Comparison of ENCODE assay signal across 8 cellular contexts in the genomic region with DNA sequence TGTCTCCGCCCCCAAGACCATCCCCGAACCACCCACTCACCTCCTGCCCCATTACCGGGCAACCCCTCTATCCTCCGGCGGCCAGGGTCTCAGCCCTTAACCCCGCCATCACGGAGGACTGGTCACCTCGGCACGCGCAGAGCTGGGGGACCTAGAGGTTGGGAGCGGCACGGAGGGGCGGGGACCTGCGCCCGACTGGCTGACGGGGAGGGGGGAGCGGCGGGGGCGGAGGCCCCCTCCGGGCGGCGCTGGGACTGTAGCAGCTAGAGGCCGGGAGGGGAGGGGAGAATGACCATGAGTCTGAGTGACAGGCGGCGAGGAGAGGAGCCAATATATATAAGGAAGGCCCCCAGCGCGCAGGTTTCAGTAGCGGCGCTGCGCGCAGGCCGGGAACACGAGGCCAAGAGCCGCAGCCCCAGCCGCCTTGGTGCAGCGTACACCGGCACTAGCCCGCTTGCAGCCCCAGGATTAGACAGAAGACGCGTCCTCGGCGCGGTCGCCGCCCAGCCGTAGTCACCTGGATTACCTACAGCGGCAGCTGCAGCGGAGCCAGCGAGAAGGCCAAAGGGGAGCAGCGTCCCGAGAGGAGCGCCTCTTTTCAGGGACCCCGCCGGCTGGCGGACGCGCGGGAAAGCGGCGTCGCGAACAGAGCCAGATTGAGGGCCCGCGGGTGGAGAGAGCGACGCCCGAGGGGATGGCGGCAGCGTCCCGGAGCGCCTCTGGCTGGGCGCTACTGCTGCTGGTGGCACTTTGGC. TPM values are rescaled to one million over a fixed set of nuclear protein-coding genes. Genes with fewer than 3 reads are reported as not detected.
DNase-seq lines count a peak whose midpoint lies in the region; ATAC-seq and TF ChIP-seq lines count a peak whose summit lies in the region.

Gene DLL4, plus strand, starts transcription at position 366 of the 755 bp plus-strand sequence. Its CDS starts 329 bp downstream, at position 695.

- H3K27me3 ChIP-seq in BJ (ENCODE audit: control insufficient read depth, insufficient read depth, low read length) (peaks cover 33% of the 10 kb centered on the region), HAP-1 (ENCODE audit: low read depth) (no peaks in the 10 kb centered on the region; the same call in none of the 2 replicates), gastroesophageal sphincter (peaks cover 93% of the 10 kb centered on the region), ovary (peaks cover 4% of the 10 kb centered on the region)

- H3K27me3 Mint-ChIP-seq in activated T-cell treated with anti-CD3 and anti-CD28 coated beads, Interleukin-2, amount 50 U/mL, for 72 hours (ENCODE audit: low read depth), result peaks cover 66% of the 10 kb centered on the region

- DNase-seq in BJ (ENCODE audit: low read depth) (no peak), HAP-1 (ENCODE audit: low spot score in 2 of 2) (peak; percentile 86 to 92), NCI-H524 (lab: John Stamatoyannopoulos, UW) (peak; percentile 94), ovary (peak in 2 of 5 donors; percentile 48 to 52), foreskin melanocyte (no peak)
- peak; percentile 39 to 46 for DNase-seq in activated T-cell treated with anti-CD3 and anti-CD28 coated beads, Interleukin-2, amount 50 U/mL, for 72 hours

- 0% methylated on average over 8 of the region's 72 CpGs; no CpG with 5 or more reads in 1 of the 2 donors for WGBS in gastroesophageal sphincter (ENCODE audit: low coverage in 1 of 2), 2 donors
- WGBS in ovary, 3 donors, result 0 to 1% (median 1%) methylated on average over 57 to 72 of the region's 72 CpGs

- peaks cover 40% of the 10 kb centered on the region for H3K4me1 Mint-ChIP-seq in activated T-cell treated with anti-CD3 and anti-CD28 coated beads, Interleukin-2, amount 50 U/mL, for 72 hours (ENCODE audit: low read depth)

- H3K9me3 ChIP-seq in HAP-1 (no peaks in the 10 kb centered on the region), gastroesophageal sphincter (no peaks in the 10 kb centered on the region), ovary (no peaks in the 10 kb centered on the region)

- intact Hi-C loops in ovary (cut with DNase I), result no loop called here

- TF ChIP-seq CTCF in BJ (IDR thresholded peaks at IDR 0.05; ENCODE audit: insufficient read depth, low read depth, low read length) (no peak), gastroesophageal sphincter (IDR thresholded peaks at IDR 0.05) (no peak), ovary (IDR thresholded peaks at IDR 0.05) (no peak)

- TF ChIP-seq EP300 in gastroesophageal sphincter (IDR thresholded peaks at IDR 0.05) (no peak), ovary (IDR thresholded peaks at IDR 0.05) (no peak)

- CTCF ChIA-PET in BJ (lab: Yijun Ruan, JAX), result interaction anchor here (0.6 to 7.1 kb wide), 11 partner anchors 12 to 183 kb away, joined by 3 to 89 read pairs (median 4); partner anchors contain the start of gene CHAC1

- in situ Hi-C loops in HAP-1 (cut with MboI; ENCODE audit: low sequenced_read_pairs), result no loop called here

- H3K27ac Mint-ChIP-seq in activated T-cell treated with anti-CD3 and anti-CD28 coated beads, Interleukin-2, amount 50 U/mL, for 72 hours, result no peak within 1 kb of the TSS

- H3K4me1 ChIP-seq in HAP-1 (peaks cover 7% of the 10 kb centered on the region), gastroesophageal sphincter (peaks cover 0 to 57% (median 42%) of the 10 kb centered on the region in 3 donors), ovary (ENCODE audit: insufficient read depth) (peaks cover 11% of the 10 kb centered on the region)

- peak; percentile 51 to 53 for TF ChIP-seq POLR2A in gastroesophageal sphincter (IDR thresholded peaks at IDR 0.05)
- peak; percentile 17 for TF ChIP-seq POLR2A in ovary (IDR thresholded peaks at IDR 0.05)

- peak; percentile 45 to 49 for ATAC-seq in activated T-cell treated with anti-CD3 and anti-CD28 coated beads, Interleukin-2, amount 50 U/mL, for 72 hours (replicated peaks in 1 of 2)
- ATAC-seq in gastroesophageal sphincter, result peak; percentile 64
- ATAC-seq in HG02798 (IDR thresholded peaks at IDR 0.05; ENCODE audit: poor library complexity, unreplicated experiment), result no peak

- POLR2A ChIA-PET in BJ (lab: Charles Lee), result interaction anchor here (0.7 kb wide), 1 partner anchor 26 kb away, joined by 3 read pairs; no protein-coding TSS in a partner anchor

- no peaks in the 10 kb centered on the region for H3K9me3 Mint-ChIP-seq in activated T-cell treated with anti-CD3 and anti-CD28 coated beads, Interleukin-2, amount 50 U/mL, for 72 hours

- peaks cover 0 to 2% of the 10 kb centered on the region in 2 donors for H3K36me3 Mint-ChIP-seq in activated T-cell treated with anti-CD3 and anti-CD28 coated beads, Interleukin-2, amount 50 U/mL, for 72 hours (ENCODE audit: insufficient read depth in 2 of 2)

- H3K4me3 ChIP-seq in BJ (ENCODE audit: low read depth, low read length), result peak within 1 kb of the TSS; percentile 51
- H3K4me3 ChIP-seq in HAP-1, result peak within 1 kb of the TSS; percentile 49
- H3K4me3 ChIP-seq in gastroesophageal sphincter, result peak within 1 kb of the TSS; percentile 21 to 55
- peak within 1 kb of the TSS; percentile 40 for H3K4me3 ChIP-seq in ovary

- H3K27ac ChIP-seq in gastroesophageal sphincter, result peak within 1 kb of the TSS in 3 of 4 donors; percentile 7 to 60 (median 33)
- H3K27ac ChIP-seq in ovary, result no peak within 1 kb of the TSS

- peak within 1 kb of the TSS; percentile 83 to 86 for H3K4me3 Mint-ChIP-seq in activated T-cell treated with anti-CD3 and anti-CD28 coated beads, Interleukin-2, amount 50 U/mL, for 72 hours

- 0 out of 2 replicates have a peak, but pooled peaks cover 2% of the 10 kb centered on the region for H3K36me3 ChIP-seq in BJ (ENCODE audit: control insufficient read depth, insufficient read depth, low read length)
- H3K36me3 ChIP-seq in HAP-1 (replicated peaks), result no peaks in the 10 kb centered on the region
- H3K36me3 ChIP-seq in gastroesophageal sphincter, result no peaks in the 10 kb centered on the region
- H3K36me3 ChIP-seq in ovary, result no peaks in the 10 kb centered on the region

RNA-seq across cellular contexts. Expression of gene DLL4, which starts in this region (rescaled TPM):
- polyA plus RNA-seq in BJ (2011; rRNA removed), result 0.32 and 0.47 TPM in 2 replicates
- polyA minus RNA-seq in BJ (2011; rRNA and poly(A)+ RNA removed), result 0.46 and 0.76 TPM in 2 replicates
- total RNA-seq in activated T-cell treated with anti-CD3 and anti-CD28 coated beads, Interleukin-2, amount 50 U/mL, for 72 hours, result under 1 TPM; 0.12 to 0.19 TPM
- 1 to 10 TPM; 1.9 to 9.7 (median 6.4) TPM for total RNA-seq in gastroesophageal sphincter
- 10 to 100 TPM in 1 of 7 donors, 1 to 10 TPM in 6; 2.6 to 10.7 (median 7.9) TPM for total RNA-seq in ovary
- polyA plus RNA-seq in ovary, result 10 to 100 TPM in 1 of 2 donors, 1 to 10 TPM in 1; 4.1 to 15.7 TPM

Comparison
In these comparisons a context has a peak if more than half of its experiments do, and no peak if none do; other contexts are left out.
1. Peak in DNase-seq and ATAC-seq in activated T-cell treated with anti-CD3 and anti-CD28 coated beads, Interleukin-2, amount 50 U/mL, for 72 hours; RNA of the gene not detected or under 1 TPM.
2. DNase-seq: peak in HAP-1 (2 of 2) and NCI-H524 (2 of 2); none in BJ (single experiment) and foreskin melanocyte (single experiment).
3. H3K27ac ChIP-seq: peak in gastroesophageal sphincter (3 of 4); none in ovary (0 of 2).
4. Peak in every context shown above with its lines, with median percentiles within 50 percentile points of each other: H3K4me3 ChIP-seq.